24 cellular contexts compared by ENCODE assay signal in genomic region chr12:6314776-6315175, GRCh38. TPM values are rescaled to one million over a fixed set of nuclear protein-coding genes. Genes with fewer than 3 reads are reported as not detected.
"Had no signal": no experiment of that assay in that cellular context is flagged by ENCODE, and none has a peak within 500 bp of the region (broad histone marks: within the 10 kb centered on the region; RNA-seq: fewer than 3 reads in every experiment).

No MANE protein-coding gene starts in this region.

- H3K36me3 Mint-ChIP-seq: activated CD8-positive, alpha-beta memory T cell treated with anti-CD3 and anti-CD28 coated beads, Interleukin-2, amount 10 ng/mL, durations not matched to agents 7 days and 5 days; activated naive CD4-positive, alpha-beta T cell treated with anti-CD3 and anti-CD28 coated beads, Interleukin-2, amount 10 ng/mL, durations not matched to agents 7 days and 5 days had no signal

- H3K27ac ChIP-seq: body of pancreas, suprapubic skin, VCaP had no signal

- H3K4me3 Mint-ChIP-seq: activated CD8-positive, alpha-beta memory T cell treated with anti-CD3 and anti-CD28 coated beads, Interleukin-2, amount 10 ng/mL, durations not matched to agents 7 days and 5 days; activated naive CD4-positive, alpha-beta T cell treated with anti-CD3 and anti-CD28 coated beads, Interleukin-2, amount 10 ng/mL, durations not matched to agents 7 days and 5 days; nephron had no signal

- H3K27ac Mint-ChIP-seq: activated CD8-positive, alpha-beta memory T cell treated with anti-CD3 and anti-CD28 coated beads, Interleukin-2, amount 10 ng/mL, durations not matched to agents 7 days and 5 days; activated naive CD4-positive, alpha-beta T cell treated with anti-CD3 and anti-CD28 coated beads, Interleukin-2, amount 10 ng/mL, durations not matched to agents 7 days and 5 days; activated T-helper 2 cell treated with anti-CD3 and anti-CD28 coated beads, Interferon-gamma antibody, Interleukin-2, Interleukin-4, amounts not matched to agents 10 μg/mL and 5 μg/mL and 100 μg/mL, durations not matched to agents 14 hours and 24 hours and 36 hours had no signal

- H3K27me3 ChIP-seq: body of pancreas, suprapubic skin had no signal

- H3K36me3 ChIP-seq: transverse colon had no signal

- DNase-seq: activated CD4-positive, alpha-beta T cell treated with anti-CD3 and anti-CD28 coated beads for 1 hour; activated CD4-positive, alpha-beta T cell treated with anti-CD3 and anti-CD28 coated beads, Interleukin-2, amount 50 U/mL, for 48 hours; activated CD8-positive, alpha-beta memory T cell treated with anti-CD3 and anti-CD28 coated beads, Interleukin-2, amount 10 ng/mL, durations not matched to agents 7 days and 5 days; activated naive CD4-positive, alpha-beta T cell treated with anti-CD3 and anti-CD28 coated beads, Interleukin-2, amount 10 ng/mL, durations not matched to agents 7 days and 5 days; body of pancreas; caudate nucleus; erythroblast; foreskin melanocyte; glutamatergic neuron; hypothalamus; islet precursor cell; nucleus accumbens; stimulated activated naive CD4-positive, alpha-beta T cell; SW 1271; T-helper 2 cell; transverse colon had no signal

- H3K9me3 ChIP-seq: body of pancreas, suprapubic skin, transverse colon had no signal

- ATAC-seq: activated CD8-positive, alpha-beta memory T cell treated with anti-CD3 and anti-CD28 coated beads, Interleukin-2, amount 10 ng/mL, durations not matched to agents 7 days and 5 days; body of pancreas; left lobe of liver had no signal

- H3K4me3 ChIP-seq: body of pancreas, lung, suprapubic skin, transverse colon had no signal

- H3K9me3 Mint-ChIP-seq: activated naive CD4-positive, alpha-beta T cell treated with anti-CD3 and anti-CD28 coated beads, Interleukin-2, amount 10 ng/mL, durations not matched to agents 7 days and 5 days; activated T-helper 2 cell treated with anti-CD3 and anti-CD28 coated beads, Interferon-gamma antibody, Interleukin-2, Interleukin-4, amounts not matched to agents 10 μg/mL and 5 μg/mL and 100 μg/mL, durations not matched to agents 14 hours and 24 hours and 36 hours; nephron had no signal

- FAIRE-seq: colon, endometrium had no signal

RNA-seq across cellular contexts. Expression of gene PLEKHG6, which starts 4.3 kb away (rescaled TPM):
- total RNA-seq: activated CD8-positive, alpha-beta memory T cell treated with anti-CD3 and anti-CD28 coated beads, Interleukin-2, amount 10 ng/mL, durations not matched to agents 7 days and 5 days; activated T-helper 2 cell treated with anti-CD3 and anti-CD28 coated beads, Interferon-gamma antibody, Interleukin-2, Interleukin-4, amounts not matched to agents 10 μg/mL and 5 μg/mL and 100 μg/mL, durations not matched to agents 14 hours and 24 hours and 36 hours had no signal
